In genomic region chr10:48389272-48389671, GRCh38 we compare ENCODE assay signal across 1 cellular context.
TF ChIP-seq lines count a peak whose summit lies in the region.

No MANE protein-coding gene starts in this region.

TF ChIP-seq in K562, 482 proteins besides CTCF, POLR2A, EP300 and RAD21 (continued from another document and continues in another):
- TF ChIP-seq MGA (IDR thresholded peaks at IDR 0.05) (0 out of 2 replicates have a peak, but pooled peaks have one; percentile 27), MEF2A (IDR thresholded peaks at IDR 0.05; ENCODE audit: control insufficient read depth, low read depth, low read length) (no peak), ID3 (CRISPR knock-in tag; IDR thresholded peaks at IDR 0.05) (no peak), ID3 (tag; IDR thresholded peaks at IDR 0.05) (no peak), ETS1 (conservative IDR thresholded peaks at IDR 0.05; ENCODE audit: control insufficient read depth, low read depth, low read length) (no peak), MTA1 (IDR thresholded peaks at IDR 0.05; ENCODE audit: borderline replicate concordance) (no peak), ZNF311 (CRISPR knock-in tag; IDR thresholded peaks at IDR 0.05) (no peak), NFXL1 (CRISPR knock-in tag; IDR thresholded peaks at IDR 0.05) (no peak), ETV6 (IDR thresholded peaks at IDR 0.05; ENCODE audit: borderline replicate concordance in 1 of 2, low read depth in 2 of 2, low read length in 1 of 2) (no peak), ETV6 (CRISPR knock-in tag; IDR thresholded peaks at IDR 0.05; ENCODE audit: borderline replicate concordance) (no peak), ZNF695 (CRISPR knock-in tag; IDR thresholded peaks at IDR 0.05) (no peak), MLX (CRISPR knock-in tag; conservative IDR thresholded peaks at IDR 0.05) (no peak), SMC3 (conservative IDR thresholded peaks at IDR 0.05; ENCODE audit: insufficient read depth, low read depth, low read length) (no peak), ZC3H4 (CRISPR knock-in tag; IDR thresholded peaks at IDR 0.05; ENCODE audit: borderline replicate concordance) (no peak), EHMT2 (IDR thresholded peaks at IDR 0.05) (no peak), PHF21A (IDR thresholded peaks at IDR 0.05; ENCODE audit: borderline replicate concordance, low read depth) (no peak), ZBTB1 (CRISPR knock-in tag; IDR thresholded peaks at IDR 0.05; ENCODE audit: borderline replicate concordance, low read depth) (no peak), SMARCC2 (IDR thresholded peaks at IDR 0.05; ENCODE audit: low read depth) (no peak), HMBOX1 (IDR thresholded peaks at IDR 0.05) (peak; percentile 40; the same call in 1 of the 2 replicates), DMBX1 (CRISPR knock-in tag; IDR thresholded peaks at IDR 0.05; ENCODE audit: borderline replicate concordance) (no peak), RBM39 (optimal IDR thresholded peaks at IDR 0.05; ENCODE audit: low read depth, low read length) (no peak), THRB (CRISPR knock-in tag; conservative IDR thresholded peaks at IDR 0.05) (no peak), RBM22 (IDR thresholded peaks at IDR 0.05; ENCODE audit: low read depth, low read length, poor library complexity, severe bottlenecking) (no peak), ZNF316 (IDR thresholded peaks at IDR 0.05) (peak; percentile 94), ZNF830 (CRISPR knock-in tag; IDR thresholded peaks at IDR 0.05) (no peak), NCOA1 (IDR thresholded peaks at IDR 0.05; ENCODE audit: low read depth) (no peak), SFPQ (IDR thresholded peaks at IDR 0.05; ENCODE audit: low read depth, low read length) (no peak), MAFF (IDR thresholded peaks at IDR 0.05; ENCODE audit: low read length) (peak; percentile 66), SRF (CRISPR knock-in tag; IDR thresholded peaks at IDR 0.05) (no peak), HIVEP1 (CRISPR knock-in tag; IDR thresholded peaks at IDR 0.05) (no peak)
- TF ChIP-seq, protein P1, sequence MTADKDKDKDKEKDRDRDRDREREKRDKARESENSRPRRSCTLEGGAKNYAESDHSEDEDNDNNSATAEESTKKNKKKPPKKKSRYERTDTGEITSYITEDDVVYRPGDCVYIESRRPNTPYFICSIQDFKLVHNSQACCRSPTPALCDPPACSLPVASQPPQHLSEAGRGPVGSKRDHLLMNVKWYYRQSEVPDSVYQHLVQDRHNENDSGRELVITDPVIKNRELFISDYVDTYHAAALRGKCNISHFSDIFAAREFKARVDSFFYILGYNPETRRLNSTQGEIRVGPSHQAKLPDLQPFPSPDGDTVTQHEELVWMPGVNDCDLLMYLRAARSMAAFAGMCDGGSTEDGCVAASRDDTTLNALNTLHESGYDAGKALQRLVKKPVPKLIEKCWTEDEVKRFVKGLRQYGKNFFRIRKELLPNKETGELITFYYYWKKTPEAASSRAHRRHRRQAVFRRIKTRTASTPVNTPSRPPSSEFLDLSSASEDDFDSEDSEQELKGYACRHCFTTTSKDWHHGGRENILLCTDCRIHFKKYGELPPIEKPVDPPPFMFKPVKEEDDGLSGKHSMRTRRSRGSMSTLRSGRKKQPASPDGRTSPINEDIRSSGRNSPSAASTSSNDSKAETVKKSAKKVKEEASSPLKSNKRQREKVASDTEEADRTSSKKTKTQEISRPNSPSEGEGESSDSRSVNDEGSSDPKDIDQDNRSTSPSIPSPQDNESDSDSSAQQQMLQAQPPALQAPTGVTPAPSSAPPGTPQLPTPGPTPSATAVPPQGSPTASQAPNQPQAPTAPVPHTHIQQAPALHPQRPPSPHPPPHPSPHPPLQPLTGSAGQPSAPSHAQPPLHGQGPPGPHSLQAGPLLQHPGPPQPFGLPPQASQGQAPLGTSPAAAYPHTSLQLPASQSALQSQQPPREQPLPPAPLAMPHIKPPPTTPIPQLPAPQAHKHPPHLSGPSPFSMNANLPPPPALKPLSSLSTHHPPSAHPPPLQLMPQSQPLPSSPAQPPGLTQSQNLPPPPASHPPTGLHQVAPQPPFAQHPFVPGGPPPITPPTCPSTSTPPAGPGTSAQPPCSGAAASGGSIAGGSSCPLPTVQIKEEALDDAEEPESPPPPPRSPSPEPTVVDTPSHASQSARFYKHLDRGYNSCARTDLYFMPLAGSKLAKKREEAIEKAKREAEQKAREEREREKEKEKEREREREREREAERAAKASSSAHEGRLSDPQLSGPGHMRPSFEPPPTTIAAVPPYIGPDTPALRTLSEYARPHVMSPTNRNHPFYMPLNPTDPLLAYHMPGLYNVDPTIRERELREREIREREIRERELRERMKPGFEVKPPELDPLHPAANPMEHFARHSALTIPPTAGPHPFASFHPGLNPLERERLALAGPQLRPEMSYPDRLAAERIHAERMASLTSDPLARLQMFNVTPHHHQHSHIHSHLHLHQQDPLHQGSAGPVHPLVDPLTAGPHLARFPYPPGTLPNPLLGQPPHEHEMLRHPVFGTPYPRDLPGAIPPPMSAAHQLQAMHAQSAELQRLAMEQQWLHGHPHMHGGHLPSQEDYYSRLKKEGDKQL (CRISPR knock-in tag; IDR thresholded peaks at IDR 0.05; ENCODE audit: borderline replicate concordance) = no peak
- TF ChIP-seq, protein P2, sequence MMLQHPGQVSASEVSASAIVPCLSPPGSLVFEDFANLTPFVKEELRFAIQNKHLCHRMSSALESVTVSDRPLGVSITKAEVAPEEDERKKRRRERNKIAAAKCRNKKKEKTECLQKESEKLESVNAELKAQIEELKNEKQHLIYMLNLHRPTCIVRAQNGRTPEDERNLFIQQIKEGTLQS (IDR thresholded peaks at IDR 0.05) = no peak
- TF ChIP-seq, protein P2 (CRISPR knock-in tag; conservative IDR thresholded peaks at IDR 0.05) = no peak
